In genomic region chr2:222942556-222942955, GRCh38 we compare ENCODE assay signal across 1 cellular context.
TF ChIP-seq lines count a peak whose summit lies in the region.

No MANE protein-coding gene starts in this region.

TF ChIP-seq in IMR-90, 13 proteins besides CTCF, POLR2A, EP300 and RAD21 (continued from another document):
- TF ChIP-seq USF2 (IDR thresholded peaks at IDR 0.05; ENCODE audit: low read depth, low read length) (no peak), RCOR1 (IDR thresholded peaks at IDR 0.05; ENCODE audit: insufficient replicate concordance, low read length) (no peak), SMC3 (IDR thresholded peaks at IDR 0.05; ENCODE audit: low read depth, low read length) (no peak), FOS (IDR thresholded peaks at IDR 0.05; ENCODE audit: low read depth, low read length) (no peak), MAZ (IDR thresholded peaks at IDR 0.05; ENCODE audit: borderline replicate concordance, low read depth, low read length) (no peak), ELK1 (IDR thresholded peaks at IDR 0.05; ENCODE audit: borderline replicate concordance, low read depth, low read length) (no peak), RFX5 (IDR thresholded peaks at IDR 0.05; ENCODE audit: low read depth, low read length) (no peak), BHLHE40 (IDR thresholded peaks at IDR 0.05; ENCODE audit: low read depth, low read length) (no peak), CEBPB (IDR thresholded peaks at IDR 0.05; ENCODE audit: low read depth, low read length) (no peak), CHD1 (IDR thresholded peaks at IDR 0.05; ENCODE audit: low read depth, low read length) (no peak), MXI1 (IDR thresholded peaks at IDR 0.05; ENCODE audit: borderline replicate concordance, low read depth, low read length) (no peak), MAFK (IDR thresholded peaks at IDR 0.05; ENCODE audit: low read depth, low read length) (no peak)
TF ChIP-seq in IMR-90: peak in this region for 0.
